Comparison of ENCODE assay signal across 8 cellular contexts in genomic region chr20:59571591-59572314, GRCh38. TPM values are rescaled to one million over a fixed set of nuclear protein-coding genes. Genes with fewer than 3 reads are reported as not detected.
DNase-seq lines count a peak whose midpoint lies in the region; ATAC-seq and TF ChIP-seq lines count a peak whose summit lies in the region.

No MANE protein-coding gene starts in this region.

- no peaks in the 10 kb centered on the region for H3K4me1 ChIP-seq in H9 (ENCODE audit: insufficient read depth, low read length)
- H3K4me1 ChIP-seq in endodermal cell (ENCODE audit: control insufficient read depth, insufficient read depth, low read length): no peaks in the 10 kb centered on the region
- H3K4me1 ChIP-seq in mesodermal cell (ENCODE audit: control insufficient read depth, insufficient read depth, low read length, poor library complexity, severe bottlenecking): no peaks in the 10 kb centered on the region

- no peaks in the 10 kb centered on the region for H3K79me2 ChIP-seq in H9 (ENCODE audit: insufficient read depth, low read length)

- H3T11ph ChIP-seq in H9 (ENCODE audit: low read length): no peak overlapping the region

- H3K9me3 Mint-ChIP-seq in H9 (peaks cover 0 to 18% of the 10 kb centered on the region in 2 experiments; a peak in 3 of 5 replicates), endodermal cell (no peaks in the 10 kb centered on the region)

- no peak overlapping the region for H2BK12ac ChIP-seq in H9 (ENCODE audit: insufficient read length, low read depth, low read length)

- H3K4ac ChIP-seq in H9 (ENCODE audit: low read depth, low read length): no peak overlapping the region

- no peak overlapping the region for H2BK15ac ChIP-seq in H9 (ENCODE audit: low read depth, low read length)

- TF ChIP-seq CTCF in H9 (conservative IDR thresholded peaks at IDR 0.05) (peak; percentile 97), endodermal cell (conservative IDR thresholded peaks at IDR 0.05) (peak; percentile 99)

- no peak overlapping the region; the same call in 1 of the 2 replicates for H3K14ac ChIP-seq in H9 (ENCODE audit: insufficient read depth, low read length)

- H3K9me3 ChIP-seq in H9 (ENCODE audit: control insufficient read depth, low read depth, low read length) (no peaks in the 10 kb centered on the region), endodermal cell (ENCODE audit: control insufficient read depth, low read length) (no peaks in the 10 kb centered on the region), mesodermal cell (ENCODE audit: control insufficient read depth, low read length) (no peaks in the 10 kb centered on the region)

- no peak overlapping the region for H3K23ac ChIP-seq in H9 (ENCODE audit: insufficient read length, low read depth, low read length)

- peaks cover 5% of the 10 kb centered on the region for H3K23me2 ChIP-seq in H9 (ENCODE audit: insufficient read length, low read depth, low read length, poor library complexity, severe bottlenecking)

- H2BK5ac ChIP-seq in H9 (ENCODE audit: insufficient read length, low read length): no peak overlapping the region

- peak overlapping the region; percentile 64 for H3K4me2 ChIP-seq in H9 (ENCODE audit: insufficient read depth, insufficient read length, low read length)

- H3K56ac ChIP-seq in H9 (ENCODE audit: insufficient read length, low read depth, low read length): no peak overlapping the region

- H2BK120ac ChIP-seq in H9 (ENCODE audit: low read depth, low read length, poor library complexity, severe bottlenecking): no peak overlapping the region

- no CpG with 5 or more reads among the region's 28 CpGs for WGBS in H9 (ENCODE audit: extremely low coverage, insufficient read length, low lambda C conversion rate)
- WGBS in endodermal cell (ENCODE audit: insufficient coverage in 1 of 2, insufficient read length in 1 of 2), 2 experiments: 22 to 30% methylated on average over 13 to 28 of the region's 28 CpGs
- 21 to 22% methylated on average over 22 of the region's 28 CpGs for WGBS in mesodermal cell (ENCODE audit: insufficient coverage in 2 of 2), 2 experiments

- H3K36me3 ChIP-seq in endodermal cell (ENCODE audit: control insufficient read depth, insufficient read depth, low read length): no peaks in the 10 kb centered on the region
- no peaks in the 10 kb centered on the region for H3K36me3 ChIP-seq in mesodermal cell (ENCODE audit: control insufficient read depth, insufficient read depth, low read length)

- H3K9ac ChIP-seq in H9 (ENCODE audit: extremely low read depth, insufficient read length, low read length): no peak overlapping the region
- no peak overlapping the region for H3K9ac ChIP-seq in endodermal cell (ENCODE audit: extremely low read depth, low read length, poor library complexity, severe bottlenecking)

- H3K79me1 ChIP-seq in H9 (ENCODE audit: insufficient read depth, low read depth, low read length, poor library complexity, severe bottlenecking): no peaks in the 10 kb centered on the region

- no peak overlapping the region for H3K27ac ChIP-seq in H9 (ENCODE audit: insufficient read length, low read depth, low read length)
- H3K27ac ChIP-seq in endodermal cell (ENCODE audit: low read depth, low read length): no peak overlapping the region
- H3K27ac ChIP-seq in mesodermal cell (ENCODE audit: low read depth, low read length, severe bottlenecking): no peak overlapping the region

- no peak overlapping the region for H4K5ac ChIP-seq in H9 (ENCODE audit: insufficient read length, low read depth, low read length)

- no peak overlapping the region for H2BK20ac ChIP-seq in H9 (ENCODE audit: low read depth, low read length, poor library complexity, severe bottlenecking)

- H3K27ac Mint-ChIP-seq in H9 (no peak overlapping the region), endodermal cell (no peak overlapping the region)

- no peak for ATAC-seq in GM18520 (IDR thresholded peaks at IDR 0.05; ENCODE audit: unreplicated experiment)

- H3K4me3 Mint-ChIP-seq in H9 (peak overlapping the region; percentile 44 to 71), endodermal cell (peak overlapping the region; percentile 54)

- H3K4me3 ChIP-seq in endodermal cell (ENCODE audit: low read length) (peak overlapping the region; percentile 76), mesodermal cell (ENCODE audit: extremely low read depth, insufficient read depth, low read length, poor library complexity, severe bottlenecking) (peak overlapping the region; percentile 14)

- peak; percentile 63 for DNase-seq in EH (ENCODE audit: low read depth)
- DNase-seq in H9: peak; percentile 81
- peak; percentile 9 for DNase-seq in NCI-H226
- DNase-seq in activated CD8-positive, alpha-beta memory T cell treated with anti-CD3 and anti-CD28 coated beads for 24 hours: peak; percentile 83
- DNase-seq in endodermal cell: peak; percentile 91
- DNase-seq in stimulated activated CD8-positive, alpha-beta memory T cell treated with anti-CD3 and anti-CD28 coated beads, Interleukin-12 subunit alpha, Interleukin-12 subunit beta, amount 100 ng/mL, for 4 hours (ENCODE audit: low read depth): peak; percentile 19

- no peak overlapping the region for H4K91ac ChIP-seq in H9 (ENCODE audit: insufficient read length, low read depth, low read length)

- H3K36me3 Mint-ChIP-seq in H9 (ENCODE audit: insufficient read depth in 1 of 3, low read depth in 3 of 3) (no peaks in the 10 kb centered on the region), endodermal cell (ENCODE audit: low read depth) (no peaks in the 10 kb centered on the region)

- H4K8ac ChIP-seq in H9 (replicated peaks; ENCODE audit: insufficient read length, low read depth, low read length): no peak overlapping the region

- peak overlapping the region; percentile 43 for H2AFZ ChIP-seq in H9 (ENCODE audit: low read length)

- peaks cover 86% of the 10 kb centered on the region for H3K27me3 Mint-ChIP-seq in H9 (ENCODE audit: low read depth)
- peaks cover 79% of the 10 kb centered on the region for H3K27me3 Mint-ChIP-seq in endodermal cell (ENCODE audit: insufficient read depth)

- peaks cover 5 to 7% of the 10 kb centered on the region in 2 experiments for H3K4me1 Mint-ChIP-seq in H9
- H3K4me1 Mint-ChIP-seq in endodermal cell: peaks cover 8% of the 10 kb centered on the region

- H3K27me3 ChIP-seq in H9 (ENCODE audit: insufficient read depth, low read length) (peaks cover 18% of the 10 kb centered on the region; the same call in 1 of the 2 replicates), endodermal cell (ENCODE audit: control insufficient read depth, insufficient read depth, low read length, poor library complexity, severe bottlenecking) (peaks cover 65% of the 10 kb centered on the region)

- no peaks in the 10 kb centered on the region for H4K20me1 ChIP-seq in H9 (ENCODE audit: control insufficient read depth, insufficient read depth, insufficient read length)

- H2AK5ac ChIP-seq in H9 (ENCODE audit: insufficient read length, low read length): no peak overlapping the region

- peak overlapping the region; percentile 61 for H3K18ac ChIP-seq in H9 (ENCODE audit: insufficient read length, low read depth, low read length)

RNA-seq across cellular contexts. Expression of gene PHACTR3, which starts 32.6 kb away (rescaled TPM):
- total RNA-seq in H9 (2021): not detected in 2 replicates
- under 1 TPM in 1 of 2 donors, not detected in 1; 0.13 TPM for total RNA-seq in endodermal cell
- polyA plus RNA-seq in endodermal cell (2013, experiment 1 of 2): 6.1 TPM
- 7.1 TPM for polyA plus RNA-seq in endodermal cell (2013, experiment 2 of 2)
- polyA plus RNA-seq in mesodermal cell (2013, experiment 1 of 2): 2.0 TPM
- polyA plus RNA-seq in mesodermal cell (2013, experiment 2 of 2): 2.0 TPM

Comparison
In these comparisons a context has a peak if more than half of its experiments do, and no peak if none do; other contexts are left out.
1. DNase-seq: peak in every context shown above with its lines; median percentile 91 in endodermal cell; 83 in activated CD8-positive, alpha-beta memory T cell treated with anti-CD3 and anti-CD28 coated beads for 24 hours; 81 in H9; 63 in EH; 19 in stimulated activated CD8-positive, alpha-beta memory T cell treated with anti-CD3 and anti-CD28 coated beads, Interleukin-12 subunit alpha, Interleukin-12 subunit beta, amount 100 ng/mL, for 4 hours; 9 in NCI-H226.